Comparison of ENCODE assay signal across 8 cellular contexts in genomic region chrX:40543661-40544328, GRCh38. TPM values are rescaled to one million over a fixed set of nuclear protein-coding genes. Genes with fewer than 3 reads are reported as not detected.
DNase-seq lines count a peak whose midpoint lies in the region; ATAC-seq, FAIRE-seq and TF ChIP-seq lines count a peak whose summit lies in the region.

No MANE protein-coding gene starts in this region.

- no peak for ATAC-seq in activated T-cell treated with anti-CD3 and anti-CD28 coated beads, Interleukin-2, amount 50 U/mL, for 72 hours (replicated peaks in 1 of 2)
- ATAC-seq in heart right ventricle = peak in 2 of 8 donors; percentile 25 to 37
- ATAC-seq in HG02884 (IDR thresholded peaks at IDR 0.05; ENCODE audit: unreplicated experiment) = no peak
- no peak for ATAC-seq in HG03439 (IDR thresholded peaks at IDR 0.05; ENCODE audit: unreplicated experiment)

- no peak overlapping the region for H3K4me3 ChIP-seq in heart right ventricle

- intact Hi-C loops in heart right ventricle (cut with DNase I) = loop anchor here in 4 of 10 donors (5.0 to 10.0 kb wide), 3 partner anchors 101 to 251 kb away; partner anchors contain the start of gene CXorf38 (in 3 of the 4)

- peaks cover 0 to 79% (median 0%) of the 10 kb centered on the region in 7 donors for H3K27me3 ChIP-seq in heart right ventricle

- peak overlapping the region; percentile 39 for H3K27ac Mint-ChIP-seq in activated T-cell treated with anti-CD3 and anti-CD28 coated beads, Interleukin-2, amount 50 U/mL, for 72 hours

- peak; percentile 46 to 91 (median 76) for TF ChIP-seq CTCF in heart right ventricle (IDR thresholded peaks at IDR 0.05)

- no peaks in the 10 kb centered on the region for H3K9me3 Mint-ChIP-seq in activated T-cell treated with anti-CD3 and anti-CD28 coated beads, Interleukin-2, amount 50 U/mL, for 72 hours

- peaks cover 0 to 17% (median 0%) of the 10 kb centered on the region in 9 donors for H3K4me1 ChIP-seq in heart right ventricle

- peaks cover 19% of the 10 kb centered on the region for H3K4me1 Mint-ChIP-seq in activated T-cell treated with anti-CD3 and anti-CD28 coated beads, Interleukin-2, amount 50 U/mL, for 72 hours (ENCODE audit: low read depth)

- WGBS in heart right ventricle, 2 donors = 8 to 9% methylated on average over 8 of the region's 8 CpGs

- peaks cover 0 to 2% of the 10 kb centered on the region in 2 donors for H3K36me3 Mint-ChIP-seq in activated T-cell treated with anti-CD3 and anti-CD28 coated beads, Interleukin-2, amount 50 U/mL, for 72 hours (ENCODE audit: insufficient read depth in 2 of 2)

- peak overlapping the region in 1 of 2 donors; percentile 50 for H3K4me3 Mint-ChIP-seq in activated T-cell treated with anti-CD3 and anti-CD28 coated beads, Interleukin-2, amount 50 U/mL, for 72 hours

- peaks cover 55% of the 10 kb centered on the region for H3K27me3 Mint-ChIP-seq in activated T-cell treated with anti-CD3 and anti-CD28 coated beads, Interleukin-2, amount 50 U/mL, for 72 hours (ENCODE audit: low read depth)

- no peaks in the 10 kb centered on the region for H3K9me3 ChIP-seq in heart right ventricle

- no peaks in the 10 kb centered on the region for H3K36me3 ChIP-seq in heart right ventricle

- H3K27ac ChIP-seq in heart right ventricle = no peak overlapping the region

- DNase-seq in ELF-1 (ENCODE audit: low read depth, low spot score) (peak; percentile 72), NCI-H2081 (lab: John Stamatoyannopoulos, UW) (peak; percentile 67 to 75), heart right ventricle (peak in 1 of 2 donors; percentile 5), retina (peak; percentile 76)
- peak; percentile 16 to 21 for DNase-seq in activated T-cell treated with anti-CD3 and anti-CD28 coated beads, Interleukin-2, amount 50 U/mL, for 72 hours

- FAIRE-seq in A204.1 (lab: Jason Lieb, UNC) = peak; percentile 73

RNA-seq across cellular contexts. Expression of gene ATP6AP2, which starts 37.0 kb away (rescaled TPM):
- total RNA-seq in activated T-cell treated with anti-CD3 and anti-CD28 coated beads, Interleukin-2, amount 50 U/mL, for 72 hours = 10 to 100 TPM; 50.5 to 58.4 TPM
- 10 to 100 TPM; 31.9 to 62.1 (median 46.8) TPM for total RNA-seq in heart right ventricle
- polyA plus RNA-seq in heart right ventricle = 10 to 100 TPM; 28.0 to 48.2 TPM
